Comparison of ENCODE assay signal across 27 cellular contexts in the genomic region with DNA sequence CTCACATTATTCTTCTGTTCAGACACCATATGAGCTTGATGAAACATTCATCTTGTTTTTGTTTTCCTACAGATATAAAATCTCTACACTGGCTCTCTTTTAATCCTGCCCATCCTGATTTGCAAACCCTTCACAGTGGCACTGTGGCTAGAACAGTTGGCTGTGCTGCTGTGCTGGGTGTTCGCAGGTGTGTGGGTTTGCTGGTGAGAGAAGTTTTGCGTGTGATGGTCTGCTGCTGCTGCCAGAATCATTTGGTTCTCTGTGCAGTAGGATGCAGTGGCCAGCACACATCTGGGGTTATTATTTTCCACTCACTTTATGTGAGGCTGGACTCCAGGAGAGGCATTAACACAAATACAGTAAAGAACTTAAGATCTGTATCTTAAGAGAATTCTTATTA.
"Had no signal": no experiment of that assay in that cellular context is flagged by ENCODE, and none has a peak within 500 bp of the region (broad histone marks: within the 10 kb centered on the region; RNA-seq: fewer than 3 reads in every experiment).

No MANE protein-coding gene starts in this region.

- H3K27ac Mint-ChIP-seq: activated naive CD4-positive, alpha-beta T cell treated with anti-CD3 and anti-CD28 coated beads, Interleukin-2, amount 50 U/mL, for 72 hours; activated T-cell treated with anti-CD3 and anti-CD28 coated beads, Interleukin-2, amount 50 U/mL, for 24 hours; activated T-helper 17 cell treated with anti-CD3 and anti-CD28 coated beads, Interleukin-2, amount 50 U/mL, for 72 hours; dendritic cell treated with granulocyte-macrophage colony-stimulating factor and Interleukin-4, amounts not matched to agents 40 ng/mL and 50 ng/mL, for 4 days; type B pancreatic cell had no signal

- H3K36me3 Mint-ChIP-seq: brain, naive B cell had no signal

- FAIRE-seq: endometrium, keratinocyte had no signal

- H3K9me3 Mint-ChIP-seq: activated T-cell treated with anti-CD3 and anti-CD28 coated beads, Interleukin-2, amount 50 U/mL, for 24 hours; dendritic cell treated with granulocyte-macrophage colony-stimulating factor and Interleukin-4, amounts not matched to agents 40 ng/mL and 50 ng/mL, for 4 days had no signal

- H3K4me1 Mint-ChIP-seq: activated T-helper 17 cell treated with anti-CD3 and anti-CD28 coated beads, Interleukin-2, amount 50 U/mL, for 72 hours had no signal

- DNase-seq: activated CD4-positive, alpha-beta T cell treated with anti-CD3 and anti-CD28 coated beads for 1 hour; activated CD4-positive, alpha-beta T cell treated with anti-CD3 and anti-CD28 coated beads, Interleukin-2, amount 50 U/mL, for 4 hours; activated CD8-positive, alpha-beta memory T cell treated with anti-CD3 and anti-CD28 coated beads for 24 hours; activated CD8-positive, alpha-beta memory T cell treated with anti-CD3 and anti-CD28 coated beads, Interleukin-2, amount 50 U/mL, for 4 hours; activated T-cell treated with anti-CD3 and anti-CD28 coated beads, Interleukin-2, amount 50 U/mL, for 24 hours; aorta; effector CD4-positive, alpha-beta T cell; heart right ventricle; left colon; mesendoderm; mucosa of descending colon; naive B cell; occipital lobe; sigmoid colon; stimulated activated CD4-positive, alpha-beta T cell treated with anti-CD3 and anti-CD28 coated beads, Interleukin-2, amount 100 ng/mL, for 48 hours; stimulated activated CD8-positive, alpha-beta memory T cell treated with anti-CD3 and anti-CD28 coated beads, Interleukin-4, amount 100 ng/mL, for 48 hours; stimulated activated naive CD4-positive, alpha-beta T cell; T-helper 9 cell; testis had no signal

- H3K4me3 ChIP-seq: heart right ventricle, mucosa of descending colon, sigmoid colon, testis had no signal

- H3K4me3 Mint-ChIP-seq: activated T-cell treated with anti-CD3 and anti-CD28 coated beads, Interleukin-2, amount 50 U/mL, for 24 hours; activated T-helper 17 cell treated with anti-CD3 and anti-CD28 coated beads, Interleukin-2, amount 50 U/mL, for 72 hours; brain; dendritic cell treated with granulocyte-macrophage colony-stimulating factor and Interleukin-4, amounts not matched to agents 40 ng/mL and 50 ng/mL, for 4 days; neural crest cell; type B pancreatic cell had no signal

- H3K27ac ChIP-seq: heart right ventricle, sigmoid colon, testis had no signal

- ATAC-seq: activated naive CD4-positive, alpha-beta T cell treated with anti-CD3 and anti-CD28 coated beads, Interleukin-2, amount 50 U/mL, for 72 hours; activated T-helper 17 cell treated with anti-CD3 and anti-CD28 coated beads, Interleukin-2, amount 50 U/mL, for 72 hours; left colon; mucosa of descending colon had no signal
